In genomic region chr2:170660406-170660805, GRCh38 we compare ENCODE assay signal across 21 cellular contexts. TPM values are rescaled to one million over a fixed set of nuclear protein-coding genes. Genes with fewer than 3 reads are reported as not detected.
DNase-seq lines count a peak whose midpoint lies in the region; ATAC-seq and TF ChIP-seq lines count a peak whose summit lies in the region.
"Had no signal": no experiment of that assay in that cellular context is flagged by ENCODE, and none has a peak within 500 bp of the region (broad histone marks: within the 10 kb centered on the region; RNA-seq: fewer than 3 reads in every experiment).

No MANE protein-coding gene starts in this region.

- TF ChIP-seq POLR2A in Peyer's patch (IDR thresholded peaks at IDR 0.05) = no peak

- H3K27ac ChIP-seq in Peyer's patch = no peak overlapping the region
- H3K27ac ChIP-seq: epithelial cell of prostate had no signal

- intact Hi-C loops in sciatic nerve (cut with DNase I) = no loop called here

- H3K36me3 ChIP-seq in Peyer's patch = no peaks in the 10 kb centered on the region

- H3K4me3 ChIP-seq in fibroblast of the aortic adventitia (ENCODE audit: low read depth, low read length) = no peak overlapping the region
- no peak overlapping the region for H3K4me3 ChIP-seq in Peyer's patch

- H3K27me3 ChIP-seq in Peyer's patch = no peaks in the 10 kb centered on the region

- TF ChIP-seq CTCF in fibroblast of the aortic adventitia (IDR thresholded peaks at IDR 0.05; ENCODE audit: insufficient read depth, low read length) (no peak), Peyer's patch (IDR thresholded peaks at IDR 0.05) (no peak)

- no peaks in the 10 kb centered on the region for H3K4me1 ChIP-seq in Peyer's patch

- no peaks in the 10 kb centered on the region for H3K9me3 ChIP-seq in Peyer's patch

- ATAC-seq in sciatic nerve (peak; percentile 78), HG02588 (IDR thresholded peaks at IDR 0.05; ENCODE audit: unreplicated experiment) (no peak)
- ATAC-seq: CD8-positive, alpha-beta T cell; SK-N-SH treated with all-trans-retinoic acid at 6 μM for 48 hours had no signal

- DNase-seq in NCI-H2196 (lab: John Stamatoyannopoulos, UW; ENCODE audit: unreplicated experiment) (peak; percentile 4), NCI-H2196 treated with DMSO at 0.1 percent for 48 hours (lab: John Stamatoyannopoulos, UW; ENCODE audit: unreplicated experiment) (no peak), NCI-H446 treated with DMSO at 0.1 percent for 48 hours (lab: John Stamatoyannopoulos, UW) (peak; percentile 68), fibroblast of the aortic adventitia (ENCODE audit: low read depth) (peak; percentile 4), sciatic nerve (ENCODE audit: low spot score) (no peak), Peyer's patch (no peak), D341Med (ENCODE audit: low spot score) (no peak)
- DNase-seq: activated CD8-positive, alpha-beta memory T cell treated with anti-CD3 and anti-CD28 coated beads for 24 hours; activated naive CD4-positive, alpha-beta T cell treated with anti-CD3 and anti-CD28 coated beads, Interleukin-2, amount 10 ng/mL, durations not matched to agents 7 days and 5 days; CD8-positive, alpha-beta T cell; cerebellar nuclear complex; H9; hippocampal formation; Karpas-422; NCI-H2029; nucleus accumbens; stimulated activated CD4-positive, alpha-beta T cell treated with anti-CD3 and anti-CD28 coated beads, Interleukin-12 subunit alpha, Interleukin-12 subunit beta, amount 100 ng/mL, for 4 hours had no signal

RNA-seq across cellular contexts. Expression of gene SP5, which starts 54.7 kb away (rescaled TPM):
- total RNA-seq in fibroblast of the aortic adventitia (ENCODE audit: low replicate concordance) = not detected in 2 replicates
- total RNA-seq in sciatic nerve = 2.4 TPM
- total RNA-seq in Peyer's patch = 1 to 10 TPM in 1 of 4 donors, under 1 TPM in 2, not detected in 1; 0.40 to 2.8 (median 0.88) TPM
- total RNA-seq: CD8-positive, alpha-beta T cell; lung microvascular endothelial cell had no signal

Comparison
In these comparisons a context has a peak if more than half of its experiments do, and no peak if none do; other contexts are left out.
1. DNase-seq: peak in NCI-H2196 (single experiment), NCI-H446 treated with DMSO at 0.1 percent for 48 hours (single experiment) and fibroblast of the aortic adventitia (single experiment); none in NCI-H2196 treated with DMSO at 0.1 percent for 48 hours (single experiment), sciatic nerve (single experiment), Peyer's patch (0 of 3) and D341Med (single experiment).